ENCODE assay signal across 2 cellular contexts in genomic region chr20:62243906-62244515, GRCh38.
TF ChIP-seq lines count a peak whose summit lies in the region.

No MANE protein-coding gene starts in this region.

TF ChIP-seq in HepG2, 621 proteins besides CTCF, POLR2A, EP300 and RAD21 (continues in another document):
- TF ChIP-seq ZNF691 (CRISPR knock-in tag; IDR thresholded peaks at IDR 0.05; ENCODE audit: borderline replicate concordance, low read depth) (0 out of 2 replicates have a peak, but pooled peaks have one; percentile 27), HIVEP1 (CRISPR knock-in tag; IDR thresholded peaks at IDR 0.05) (peak; percentile 50; the same call in 1 of the 2 replicates), PTBP1 (IDR thresholded peaks at IDR 0.05; ENCODE audit: low read depth, low read length, poor library complexity, severe bottlenecking) (no peak), NR2C2 (CRISPR knock-in tag; IDR thresholded peaks at IDR 0.05; ENCODE audit: borderline replicate concordance) (no peak), ZNF3 (CRISPR knock-in tag; IDR thresholded peaks at IDR 0.05) (no peak), SIX1 (CRISPR knock-in tag; IDR thresholded peaks at IDR 0.05; ENCODE audit: borderline replicate concordance) (no peak), ZMYM4 (CRISPR knock-in tag; IDR thresholded peaks at IDR 0.05) (no peak), ZNF629 (CRISPR knock-in tag; conservative IDR thresholded peaks at IDR 0.05) (no peak), MIXL1 (CRISPR knock-in tag; IDR thresholded peaks at IDR 0.05) (no peak), GATAD2A (CRISPR knock-in tag; IDR thresholded peaks at IDR 0.05) (no peak), IKZF4 (CRISPR knock-in tag; IDR thresholded peaks at IDR 0.05; ENCODE audit: borderline replicate concordance, low read depth, not compliant biosample characterization) (no peak), RBFOX2 (IDR thresholded peaks at IDR 0.05; ENCODE audit: low read depth, low read length) (0 out of 2 replicates have a peak, but pooled peaks have one; percentile 25), ZNF326 (CRISPR knock-in tag; IDR thresholded peaks at IDR 0.05; ENCODE audit: borderline replicate concordance) (no peak), ZBTB42 (CRISPR knock-in tag; IDR thresholded peaks at IDR 0.05) (no peak), NKX3-1 (CRISPR knock-in tag; IDR thresholded peaks at IDR 0.05) (no peak), RXRA (CRISPR knock-in tag; IDR thresholded peaks at IDR 0.05) (0 out of 2 replicates have a peak, but pooled peaks have one; percentile 9), ONECUT2 (CRISPR knock-in tag; IDR thresholded peaks at IDR 0.05) (no peak), EEA1 (CRISPR knock-in tag; IDR thresholded peaks at IDR 0.05; ENCODE audit: borderline replicate concordance) (0 out of 2 replicates have a peak, but pooled peaks have one; percentile 30), ZFP62 (CRISPR knock-in tag; IDR thresholded peaks at IDR 0.05) (no peak), GATA4 (IDR thresholded peaks at IDR 0.05; ENCODE audit: borderline replicate concordance, low read depth) (no peak), HMGA1 (CRISPR knock-in tag; conservative IDR thresholded peaks at IDR 0.05) (no peak), RFX5 (IDR thresholded peaks at IDR 0.05; ENCODE audit: low read depth, low read length) (no peak), ZNF589 (CRISPR knock-in tag; conservative IDR thresholded peaks at IDR 0.05) (no peak)
- TF ChIP-seq, protein P1, sequence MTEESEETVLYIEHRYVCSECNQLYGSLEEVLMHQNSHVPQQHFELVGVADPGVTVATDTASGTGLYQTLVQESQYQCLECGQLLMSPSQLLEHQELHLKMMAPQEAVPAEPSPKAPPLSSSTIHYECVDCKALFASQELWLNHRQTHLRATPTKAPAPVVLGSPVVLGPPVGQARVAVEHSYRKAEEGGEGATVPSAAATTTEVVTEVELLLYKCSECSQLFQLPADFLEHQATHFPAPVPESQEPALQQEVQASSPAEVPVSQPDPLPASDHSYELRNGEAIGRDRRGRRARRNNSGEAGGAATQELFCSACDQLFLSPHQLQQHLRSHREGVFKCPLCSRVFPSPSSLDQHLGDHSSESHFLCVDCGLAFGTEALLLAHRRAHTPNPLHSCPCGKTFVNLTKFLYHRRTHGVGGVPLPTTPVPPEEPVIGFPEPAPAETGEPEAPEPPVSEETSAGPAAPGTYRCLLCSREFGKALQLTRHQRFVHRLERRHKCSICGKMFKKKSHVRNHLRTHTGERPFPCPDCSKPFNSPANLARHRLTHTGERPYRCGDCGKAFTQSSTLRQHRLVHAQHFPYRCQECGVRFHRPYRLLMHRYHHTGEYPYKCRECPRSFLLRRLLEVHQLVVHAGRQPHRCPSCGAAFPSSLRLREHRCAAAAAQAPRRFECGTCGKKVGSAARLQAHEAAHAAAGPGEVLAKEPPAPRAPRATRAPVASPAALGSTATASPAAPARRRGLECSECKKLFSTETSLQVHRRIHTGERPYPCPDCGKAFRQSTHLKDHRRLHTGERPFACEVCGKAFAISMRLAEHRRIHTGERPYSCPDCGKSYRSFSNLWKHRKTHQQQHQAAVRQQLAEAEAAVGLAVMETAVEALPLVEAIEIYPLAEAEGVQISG (CRISPR knock-in tag; IDR thresholded peaks at IDR 0.05): no peak
- TF ChIP-seq, protein P2, sequence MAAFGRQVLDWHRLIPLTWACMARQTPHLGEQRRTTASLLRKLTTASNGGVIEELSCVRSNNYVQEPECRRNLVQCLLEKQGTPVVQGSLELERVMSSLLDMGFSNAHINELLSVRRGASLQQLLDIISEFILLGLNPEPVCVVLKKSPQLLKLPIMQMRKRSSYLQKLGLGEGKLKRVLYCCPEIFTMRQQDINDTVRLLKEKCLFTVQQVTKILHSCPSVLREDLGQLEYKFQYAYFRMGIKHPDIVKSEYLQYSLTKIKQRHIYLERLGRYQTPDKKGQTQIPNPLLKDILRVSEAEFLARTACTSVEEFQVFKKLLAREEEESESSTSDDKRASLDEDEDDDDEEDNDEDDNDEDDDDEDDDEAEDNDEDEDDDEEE (CRISPR knock-in tag; IDR thresholded peaks at IDR 0.05): peak; percentile 40; the same call in 1 of the 2 replicates
- TF ChIP-seq, protein P3, sequence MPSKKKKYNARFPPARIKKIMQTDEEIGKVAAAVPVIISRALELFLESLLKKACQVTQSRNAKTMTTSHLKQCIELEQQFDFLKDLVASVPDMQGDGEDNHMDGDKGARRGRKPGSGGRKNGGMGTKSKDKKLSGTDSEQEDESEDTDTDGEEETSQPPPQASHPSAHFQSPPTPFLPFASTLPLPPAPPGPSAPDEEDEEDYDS (CRISPR knock-in tag; IDR thresholded peaks at IDR 0.05): no peak
- TF ChIP-seq, protein P4, sequence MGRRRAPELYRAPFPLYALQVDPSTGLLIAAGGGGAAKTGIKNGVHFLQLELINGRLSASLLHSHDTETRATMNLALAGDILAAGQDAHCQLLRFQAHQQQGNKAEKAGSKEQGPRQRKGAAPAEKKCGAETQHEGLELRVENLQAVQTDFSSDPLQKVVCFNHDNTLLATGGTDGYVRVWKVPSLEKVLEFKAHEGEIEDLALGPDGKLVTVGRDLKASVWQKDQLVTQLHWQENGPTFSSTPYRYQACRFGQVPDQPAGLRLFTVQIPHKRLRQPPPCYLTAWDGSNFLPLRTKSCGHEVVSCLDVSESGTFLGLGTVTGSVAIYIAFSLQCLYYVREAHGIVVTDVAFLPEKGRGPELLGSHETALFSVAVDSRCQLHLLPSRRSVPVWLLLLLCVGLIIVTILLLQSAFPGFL (CRISPR knock-in tag; IDR thresholded peaks at IDR 0.05): no peak
- TF ChIP-seq, protein P5, sequence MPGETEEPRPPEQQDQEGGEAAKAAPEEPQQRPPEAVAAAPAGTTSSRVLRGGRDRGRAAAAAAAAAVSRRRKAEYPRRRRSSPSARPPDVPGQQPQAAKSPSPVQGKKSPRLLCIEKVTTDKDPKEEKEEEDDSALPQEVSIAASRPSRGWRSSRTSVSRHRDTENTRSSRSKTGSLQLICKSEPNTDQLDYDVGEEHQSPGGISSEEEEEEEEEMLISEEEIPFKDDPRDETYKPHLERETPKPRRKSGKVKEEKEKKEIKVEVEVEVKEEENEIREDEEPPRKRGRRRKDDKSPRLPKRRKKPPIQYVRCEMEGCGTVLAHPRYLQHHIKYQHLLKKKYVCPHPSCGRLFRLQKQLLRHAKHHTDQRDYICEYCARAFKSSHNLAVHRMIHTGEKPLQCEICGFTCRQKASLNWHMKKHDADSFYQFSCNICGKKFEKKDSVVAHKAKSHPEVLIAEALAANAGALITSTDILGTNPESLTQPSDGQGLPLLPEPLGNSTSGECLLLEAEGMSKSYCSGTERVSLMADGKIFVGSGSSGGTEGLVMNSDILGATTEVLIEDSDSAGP (CRISPR knock-in tag; IDR thresholded peaks at IDR 0.05; ENCODE audit: borderline replicate concordance): no peak

TF ChIP-seq in WTC11, 78 proteins besides CTCF, POLR2A, EP300 and RAD21:
- TF ChIP-seq, protein P6, sequence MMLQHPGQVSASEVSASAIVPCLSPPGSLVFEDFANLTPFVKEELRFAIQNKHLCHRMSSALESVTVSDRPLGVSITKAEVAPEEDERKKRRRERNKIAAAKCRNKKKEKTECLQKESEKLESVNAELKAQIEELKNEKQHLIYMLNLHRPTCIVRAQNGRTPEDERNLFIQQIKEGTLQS (CRISPR knock-in tag; conservative IDR thresholded peaks at IDR 0.05): no peak
